Comparison of ENCODE assay signal across 8 cellular contexts in the genomic region with DNA sequence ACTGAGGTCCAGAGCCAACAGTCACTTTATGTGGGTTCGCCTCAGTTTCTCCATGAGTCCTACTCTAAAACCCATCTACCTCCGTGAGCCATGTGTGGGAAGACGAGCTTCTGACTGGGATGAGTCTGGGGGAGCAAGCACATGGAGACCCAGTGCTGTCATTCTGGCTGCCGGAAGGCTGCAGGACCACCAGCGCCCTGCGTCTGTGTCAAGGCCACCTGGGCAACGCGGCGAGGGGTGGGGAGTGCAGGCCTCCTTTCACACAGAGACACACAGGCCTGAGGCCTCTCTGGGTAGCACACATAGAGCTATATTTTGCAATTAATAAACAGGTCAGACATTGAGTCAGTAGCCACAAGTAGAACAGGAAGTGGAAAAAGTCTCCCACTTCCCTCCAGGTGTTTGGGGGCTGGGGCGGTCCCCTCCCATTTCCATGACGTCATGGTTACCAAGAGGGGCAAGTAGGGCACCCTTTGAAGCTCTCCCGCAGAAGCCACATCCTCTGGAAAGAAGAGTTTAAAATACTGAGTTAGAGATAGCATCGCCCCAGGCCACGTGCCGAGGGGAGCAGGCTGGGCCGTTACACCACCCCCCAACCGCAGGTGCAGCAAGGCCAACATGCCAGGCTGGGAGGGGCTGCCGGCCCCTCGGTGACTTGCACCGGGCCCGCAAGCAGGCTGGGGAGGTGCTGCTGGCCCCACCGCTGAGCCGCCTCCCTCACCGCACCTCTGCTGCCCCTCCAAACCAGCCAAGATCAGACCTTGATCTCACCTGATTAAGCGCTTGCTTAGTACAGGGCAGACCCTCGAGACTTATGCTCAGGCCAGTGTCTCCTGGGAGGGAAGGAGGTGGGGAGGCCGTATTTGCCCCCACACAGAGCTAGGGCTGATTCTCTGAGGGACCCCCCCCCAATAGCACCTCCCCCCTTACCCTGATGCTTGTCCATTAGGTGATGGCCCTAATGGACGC. TPM values are rescaled to one million over a fixed set of nuclear protein-coding genes. Genes with fewer than 3 reads are reported as not detected.
DNase-seq lines count a peak whose midpoint lies in the region; ATAC-seq and TF ChIP-seq lines count a peak whose summit lies in the region.

No MANE protein-coding gene starts in this region.

- H3K27me3 ChIP-seq in duodenal mucosa (ENCODE audit: control insufficient read depth in 1 of 2, insufficient read depth in 2 of 2, low read length in 2 of 2), result no peaks in the 10 kb centered on the region
- H3K27me3 ChIP-seq in stomach, result no peaks in the 10 kb centered on the region

- H3K36me3 Mint-ChIP-seq in natural killer cell, result no peaks in the 10 kb centered on the region

- no peaks in the 10 kb centered on the region for H3K9me3 ChIP-seq in duodenal mucosa (ENCODE audit: control insufficient read depth in 1 of 2, low read length in 2 of 2)
- no peaks in the 10 kb centered on the region for H3K9me3 ChIP-seq in stomach

- H3K27ac Mint-ChIP-seq in natural killer cell, result peak overlapping the region; percentile 98 to 100

- H3K27me3 Mint-ChIP-seq in natural killer cell (ENCODE audit: low read depth in 2 of 2), result peaks cover 0 to 4% of the 10 kb centered on the region in 2 donors

- peak overlapping the region; percentile 58 to 60 for H3K9ac ChIP-seq in duodenal mucosa (ENCODE audit: low read depth in 1 of 2, low read length in 2 of 2)

- whole genome bisulfite sequencing in stomach, 5 donors, result 35 to 47% (median 37%) methylated on average over 13 to 28 of the region's 28 CpGs

- H3K27ac ChIP-seq in duodenal mucosa (ENCODE audit: low read depth, low read length), result peak overlapping the region; percentile 79
- peak overlapping the region; percentile 78 to 91 (median 85) for H3K27ac ChIP-seq in stomach

- ATAC-seq in GM21825 (IDR thresholded peaks at IDR 0.05; ENCODE audit: unreplicated experiment), result peak; percentile 59
- peak; percentile 64 to 86 (median 75) for ATAC-seq in natural killer cell

- H3K4me1 Mint-ChIP-seq in natural killer cell, result peaks cover 82 to 91% of the 10 kb centered on the region in 2 donors

- TF ChIP-seq POLR2A in stomach (IDR thresholded peaks at IDR 0.05), result no peak

- peak overlapping the region; percentile 56 to 60 for H3K4me3 ChIP-seq in duodenal mucosa (ENCODE audit: low read depth in 1 of 2, low read length in 2 of 2)
- H3K4me3 ChIP-seq in stomach, result peak overlapping the region; percentile 26 to 36 (median 32)

- H3K4me1 ChIP-seq in duodenal mucosa (ENCODE audit: control insufficient read depth in 1 of 2, insufficient read depth in 2 of 2, low read length in 2 of 2), result peaks cover 52 to 58% of the 10 kb centered on the region in 2 donors
- peaks cover 45 to 58% (median 51%) of the 10 kb centered on the region in 4 donors for H3K4me1 ChIP-seq in stomach

- TF ChIP-seq EP300 in stomach (IDR thresholded peaks at IDR 0.05), result no peak

- H3K4me3 Mint-ChIP-seq in natural killer cell, result peak overlapping the region; percentile 94

- no peaks in the 10 kb centered on the region for H3K9me3 Mint-ChIP-seq in natural killer cell

- no peaks in the 10 kb centered on the region for H3K36me3 ChIP-seq in duodenal mucosa (ENCODE audit: control insufficient read depth in 1 of 2, insufficient read depth in 2 of 2, low read length in 2 of 2)
- no peaks in the 10 kb centered on the region for H3K36me3 ChIP-seq in stomach

- TF ChIP-seq CTCF in natural killer cell (IDR thresholded peaks at IDR 0.05) (no peak), stomach (IDR thresholded peaks at IDR 0.05) (no peak)

- peak; percentile 87 for DNase-seq in EL
- peak; percentile 76 to 87 for DNase-seq in Kasumi-1 (lab: John Stamatoyannopoulos, UW)
- peak; percentile 94 for DNase-seq in activated CD4-positive, alpha-beta T cell treated with anti-CD3 and anti-CD28 coated beads, Interleukin-2, amount 50 U/mL, for 1 hour
- peak; percentile 94 for DNase-seq in natural killer cell
- peak; percentile 74 for DNase-seq in stomach
- DNase-seq in NCI-H1436 (lab: John Stamatoyannopoulos, UW), result no peak

- intact Hi-C loops in natural killer cell (cut with micrococcal nuclease), result loop anchor here (1.0 to 2.0 kb wide), 12 partner anchors 20 to 502 kb away; a partner anchor contains a TSS
- intact Hi-C loops in stomach (cut with DNase I; ENCODE audit: low total_unique reads), result loop anchor here (10.0 kb wide), 1 partner anchor 288 kb away; no protein-coding TSS in a partner anchor

RNA-seq across cellular contexts. Expression of a gene that starts 32.7 kb away (rescaled TPM):
- total RNA-seq in natural killer cell (10 to 100 TPM; 79.5 to 97.9 (median 92.8) TPM), stomach (100 to 1,000 TPM in 2 of 5 donors, 10 to 100 TPM in 2, not detected in 1; 36.8 to 191 (median 80.8) TPM)
- polyA plus RNA-seq in stomach, result 100 to 1,000 TPM; 172 to 236 (median 202) TPM

RNA-seq across cellular contexts. Expression of a gene that starts 41.8 kb away (rescaled TPM):
- total RNA-seq in natural killer cell (10 to 100 TPM; 29.7 to 39.3 (median 30.2) TPM), stomach (100 to 1,000 TPM in 1 of 5 donors, 10 to 100 TPM in 4; 12.2 to 130 (median 27.7) TPM)
- polyA plus RNA-seq in stomach, result 10 to 100 TPM; 14.8 to 24.3 (median 17.0) TPM
